24 cellular contexts compared by ENCODE assay signal in genomic region chr6:77092971-77093370, GRCh38.
A peak's percentile ranks its signal among the peaks of the same experiment; 100 is the strongest.
DNase-seq lines count a peak whose midpoint lies in the region; ATAC-seq and TF ChIP-seq lines count a peak whose summit lies in the region.
"Had no signal": no experiment of that assay in that cellular context is flagged by ENCODE, and none has a peak within 500 bp of the region (broad histone marks: within the 10 kb centered on the region; RNA-seq: fewer than 3 reads in every experiment).

No MANE protein-coding gene starts in this region.

- TF ChIP-seq CTCF in OCI-LY7 (conservative IDR thresholded peaks at IDR 0.05; ENCODE audit: low read length) = no peak
- TF ChIP-seq CTCF in tibial nerve (IDR thresholded peaks at IDR 0.05) = no peak

- H2AFZ ChIP-seq in GM23248 (no peak overlapping the region), OCI-LY7 (ENCODE audit: low read length) (no peak overlapping the region)
- H2AFZ ChIP-seq: neural progenitor cell had no signal

- in situ Hi-C loops in GM23248 (cut with MboI) = no loop called here

- H3K27ac ChIP-seq in GM23248 (no peak overlapping the region), OCI-LY7 (ENCODE audit: low read depth, low read length, poor library complexity, severe bottlenecking) (no peak overlapping the region), tibial nerve (no peak overlapping the region)
- H3K27ac ChIP-seq: heart right ventricle, KMS-11, left lung, neural progenitor cell, thyroid gland had no signal

- H4K20me1 ChIP-seq in GM23248 (ENCODE audit: insufficient read depth) (no peaks in the 10 kb centered on the region), OCI-LY7 (ENCODE audit: insufficient read depth, low read length) (no peaks in the 10 kb centered on the region)

- H3K4me1 ChIP-seq in GM23248 (ENCODE audit: insufficient read depth) (no peaks in the 10 kb centered on the region), OCI-LY7 (ENCODE audit: insufficient read depth, low read length, poor library complexity, severe bottlenecking) (no peaks in the 10 kb centered on the region), tibial nerve (no peaks in the 10 kb centered on the region)
- H3K4me1 ChIP-seq: BE2C, heart right ventricle, left lung, thyroid gland had no signal

- H3K79me2 ChIP-seq in GM23248 (ENCODE audit: insufficient read depth) = no peaks in the 10 kb centered on the region
- no peaks in the 10 kb centered on the region for H3K79me2 ChIP-seq in OCI-LY7 (ENCODE audit: insufficient read depth, low read depth, low read length)

- H3K4me2 ChIP-seq in GM23248 (ENCODE audit: unreplicated experiment) (no peak overlapping the region), OCI-LY7 (ENCODE audit: low read length) (no peak overlapping the region)
- H3K4me2 ChIP-seq: KMS-11, neural progenitor cell, smooth muscle cell had no signal

- intact Hi-C loops in OCI-LY7 (cut with micrococcal nuclease; ENCODE audit: unreplicated experiment) = no loop called here

- H3K27me3 ChIP-seq in GM23248 (replicated peaks; ENCODE audit: insufficient read depth) (no peaks in the 10 kb centered on the region), tibial nerve (no peaks in the 10 kb centered on the region)
- H3K27me3 ChIP-seq: BE2C, heart right ventricle, left lung, neural progenitor cell, thyroid gland had no signal

- no peak for TF ChIP-seq POLR2A in tibial nerve (IDR thresholded peaks at IDR 0.05)

- POLR2A ChIA-PET in OCI-LY7 (lab: Charles Lee) = no interaction called here

- BruUV-seq in OCI-LY7 (replicated peaks; lab: Mats Ljungman, UMichigan) = no TSS peak

- H3K36me3 ChIP-seq in GM23248 (ENCODE audit: low read depth) (no peaks in the 10 kb centered on the region), OCI-LY7 (ENCODE audit: insufficient read depth, low read length) (no peaks in the 10 kb centered on the region), tibial nerve (no peaks in the 10 kb centered on the region)
- H3K36me3 ChIP-seq: BE2C, heart right ventricle, left lung, neural progenitor cell, thyroid gland had no signal

- H3K9me3 ChIP-seq in GM23248 (ENCODE audit: low read depth) (no peaks in the 10 kb centered on the region), OCI-LY7 (ENCODE audit: low read length) (no peaks in the 10 kb centered on the region), tibial nerve (peaks cover 0 to 2% (median 0%) of the 10 kb centered on the region in 4 donors)
- H3K9me3 ChIP-seq: BE2C, heart right ventricle, thyroid gland had no signal

- H3K4me3 ChIP-seq in GM23248 (no peak overlapping the region), OCI-LY7 (ENCODE audit: low read depth, low read length, poor library complexity, severe bottlenecking) (no peak overlapping the region), tibial nerve (no peak overlapping the region)
- H3K4me3 ChIP-seq: heart right ventricle, left lung, neural progenitor cell, smooth muscle cell, thyroid gland had no signal

- H3F3A ChIP-seq in GM23248 (ENCODE audit: insufficient read depth) = no peaks in the 10 kb centered on the region

- no peaks in the 10 kb centered on the region for H3K9me2 ChIP-seq in GM23248 (ENCODE audit: insufficient read depth)
- H3K9me2 ChIP-seq in OCI-LY7 (ENCODE audit: insufficient read depth, low read length) = no peaks in the 10 kb centered on the region

- no peak for TF ChIP-seq EP300 in tibial nerve (IDR thresholded peaks at IDR 0.05)

- no peak overlapping the region for H3K9ac ChIP-seq in GM23248
- H3K9ac ChIP-seq: KMS-11, neural progenitor cell had no signal

- DNase-seq in GM23248 = peak; percentile 39
- peak; percentile 2 for DNase-seq in astrocyte of the hippocampus (ENCODE audit: low read depth, low spot score)
- peak; percentile 31 for DNase-seq in foreskin melanocyte
- no peak for DNase-seq in OCI-LY7 (ENCODE audit: low spot score)
- DNase-seq in tibial nerve (ENCODE audit: low spot score in 2 of 2) = no peak
- DNase-seq: activated CD4-positive, alpha-beta T cell treated with anti-CD3 and anti-CD28 coated beads, Interleukin-2, amount 50 U/mL, for 4 hours; activated effector memory CD4-positive, alpha-beta T cell treated with anti-CD3 and anti-CD28 coated beads, Interleukin-2, amount 50 U/mL, for 16 hours; BE2C; central memory CD4-positive, alpha-beta T cell; heart right ventricle; left lung; NCI-H1048; NCI-H2081 treated with DMSO at 0.1 percent for 48 hours; NCI-H446 treated with DMSO at 0.1 percent for 48 hours; stimulated activated CD4-positive, alpha-beta T cell treated with anti-CD3 and anti-CD28 coated beads, Interleukin-4, amount 100 ng/mL, for 1 hour; stimulated activated naive CD8-positive, alpha-beta T cell treated with anti-CD3 and anti-CD28 coated beads, Interleukin-15, Interleukin-2, amounts not matched to agents 100 U/mL and 50 U/mL, for 24 hours; thyroid gland had no signal

- CTCF ChIA-PET in OCI-LY7 (lab: Charles Lee; ENCODE audit: unreplicated experiment) = no interaction called here

- 9 to 17% methylated on average over 1 of the region's 1 CpG for WGBS in GM23248 (ENCODE audit: low coverage in 1 of 2, low lambda C conversion rate in 2 of 2, missing lambda C conversion rate in 2 of 2), 2 experiments
- 57 to 69% methylated on average over 1 of the region's 1 CpG for WGBS in tibial nerve, 2 donors

- no peak for ATAC-seq in HG02623 (IDR thresholded peaks at IDR 0.05; ENCODE audit: unreplicated experiment)
- ATAC-seq in HG03108 (IDR thresholded peaks at IDR 0.05; ENCODE audit: unreplicated experiment) = no peak
- ATAC-seq: heart right ventricle; left lung; SK-N-SH treated with all-trans-retinoic acid at 6 μM for 48 hours; stimulated activated naive CD8-positive, alpha-beta T cell treated with anti-CD3 and anti-CD28 coated beads, Interleukin-15, Interleukin-2, amounts not matched to agents 100 U/mL and 50 U/mL, for 24 hours; WTC11 had no signal

Comparison
In these comparisons a context has a peak if more than half of its experiments do, and no peak if none do; other contexts are left out.
1. DNase-seq: peak in GM23248 (single experiment), astrocyte of the hippocampus (single experiment) and foreskin melanocyte (single experiment); none in OCI-LY7 (single experiment) and tibial nerve (0 of 2).